In the genomic region with DNA sequence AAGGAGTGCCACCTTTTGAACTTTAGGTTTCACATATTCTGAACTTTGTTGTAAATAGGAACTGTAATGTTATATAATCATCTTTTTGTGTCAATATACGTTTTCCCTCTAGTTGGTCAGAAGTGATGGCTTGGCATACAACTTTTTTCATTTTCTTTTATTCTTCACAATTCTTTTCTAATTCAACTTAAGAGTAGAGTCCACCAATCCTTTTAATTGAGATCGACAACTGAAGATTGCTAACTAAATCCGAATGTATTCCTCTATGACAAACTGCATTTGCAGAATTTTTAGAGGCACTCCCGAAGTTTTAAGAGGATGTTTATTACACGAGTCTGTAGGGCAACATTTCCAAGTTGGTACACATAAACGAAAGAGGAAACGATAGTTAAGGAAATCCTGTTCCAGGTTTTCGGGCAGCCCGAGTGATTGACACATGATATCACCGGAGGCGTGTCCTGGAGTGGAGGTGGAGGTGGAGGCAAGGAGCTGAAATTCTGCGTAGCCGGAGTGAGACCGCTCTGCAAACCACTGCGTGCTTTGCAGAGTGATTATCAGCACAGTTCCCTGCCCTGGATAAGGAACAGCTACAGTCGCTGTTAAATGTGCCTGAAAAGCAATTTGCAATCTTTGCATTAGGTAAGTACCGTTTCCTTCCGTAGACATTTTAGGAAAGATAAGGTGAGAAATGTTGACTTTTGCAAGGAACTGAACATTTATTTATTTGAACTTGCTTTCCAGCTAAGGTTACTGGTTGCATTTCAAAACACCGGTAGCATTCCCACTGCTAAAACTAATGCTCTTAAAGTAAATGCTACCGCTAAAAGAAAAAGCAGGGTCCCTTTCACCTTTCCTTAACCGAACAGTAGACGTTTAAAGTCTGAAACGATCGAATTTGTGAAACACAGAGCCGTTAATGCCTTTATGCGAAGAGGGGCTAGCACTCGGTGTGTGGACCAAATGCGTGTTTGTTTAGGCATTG, we compare ENCODE assay signal across 8 cellular contexts. TPM values are rescaled to one million over a fixed set of nuclear protein-coding genes. Genes with fewer than 3 reads are reported as not detected.
DNase-seq lines count a peak whose midpoint lies in the region; ATAC-seq and TF ChIP-seq lines count a peak whose summit lies in the region.

A gene with protein sequence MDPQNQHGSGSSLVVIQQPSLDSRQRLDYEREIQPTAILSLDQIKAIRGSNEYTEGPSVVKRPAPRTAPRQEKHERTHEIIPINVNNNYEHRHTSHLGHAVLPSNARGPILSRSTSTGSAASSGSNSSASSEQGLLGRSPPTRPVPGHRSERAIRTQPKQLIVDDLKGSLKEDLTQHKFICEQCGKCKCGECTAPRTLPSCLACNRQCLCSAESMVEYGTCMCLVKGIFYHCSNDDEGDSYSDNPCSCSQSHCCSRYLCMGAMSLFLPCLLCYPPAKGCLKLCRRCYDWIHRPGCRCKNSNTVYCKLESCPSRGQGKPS (plus strand): TSS at position 502 of the 982 bp plus-strand sequence. CDS start 4,797 bp downstream, outside the sequence.

- peak within 1 kb of the TSS; percentile 90 for H3K27ac Mint-ChIP-seq in activated CD4-positive, alpha-beta T cell treated with anti-CD3 and anti-CD28 coated beads for 36 hours

- H3K4me1 Mint-ChIP-seq in activated CD4-positive, alpha-beta T cell treated with anti-CD3 and anti-CD28 coated beads for 36 hours, result peaks cover 24% of the 10 kb centered on the region

- H3K36me3 ChIP-seq in kidney epithelial cell (ENCODE audit: control insufficient read depth, insufficient read depth, low read length), result no peaks in the 10 kb centered on the region

- H3K27me3 ChIP-seq in kidney epithelial cell (ENCODE audit: control insufficient read depth, insufficient read depth, low read length), result no peaks in the 10 kb centered on the region

- H3K4me3 ChIP-seq in AG09309 (ENCODE audit: control insufficient read depth, low read depth, low read length), result peak within 1 kb of the TSS; percentile 55
- peak within 1 kb of the TSS; percentile 58 for H3K4me3 ChIP-seq in kidney epithelial cell (ENCODE audit: low read depth, low read length)

- POLR2A ChIA-PET in activated CD4-positive, alpha-beta T cell treated with anti-CD3 and anti-CD28 coated beads for 36 hours (lab: Charles Lee), result interaction anchor here (0.6 to 1.8 kb wide), 3 partner anchors 23 to 1711 kb away, joined by 3 to 5 read pairs (median 4); no protein-coding TSS in a partner anchor

- intact Hi-C loops in activated CD4-positive, alpha-beta T cell treated with anti-CD3 and anti-CD28 coated beads for 36 hours (cut with DNase I, micrococcal nuclease), result loop anchor here (1.0 to 10.0 kb wide), 14 partner anchors 47 to 1699 kb away; a partner anchor contains a TSS

- peaks cover 35% of the 10 kb centered on the region for H3K36me3 Mint-ChIP-seq in activated CD4-positive, alpha-beta T cell treated with anti-CD3 and anti-CD28 coated beads for 36 hours (ENCODE audit: low read depth)

- H3K27ac ChIP-seq in cingulate gyrus (ENCODE audit: low read depth, low read length), result peak within 1 kb of the TSS; percentile 76

- TF ChIP-seq CTCF in AG09309 (IDR thresholded peaks at IDR 0.05; ENCODE audit: control insufficient read depth, insufficient read depth, low read depth, low read length, missing control alignments) (no peak), kidney epithelial cell (IDR thresholded peaks at IDR 0.05; ENCODE audit: insufficient read depth, low read length, poor library complexity, severe bottlenecking) (no peak)

- peaks cover 5% of the 10 kb centered on the region for H3K27me3 Mint-ChIP-seq in activated CD4-positive, alpha-beta T cell treated with anti-CD3 and anti-CD28 coated beads for 36 hours

- H3K4me3 Mint-ChIP-seq in activated CD4-positive, alpha-beta T cell treated with anti-CD3 and anti-CD28 coated beads for 36 hours, result peak within 1 kb of the TSS; percentile 81

- CTCF ChIA-PET in activated CD4-positive, alpha-beta T cell treated with anti-CD3 and anti-CD28 coated beads for 36 hours (lab: Charles Lee), result interaction anchor here (0.7 to 2.6 kb wide), 6 partner anchors 9 to 168 kb away, joined by 3 to 11 read pairs (median 4); no protein-coding TSS in a partner anchor

- ATAC-seq in GM19043 (IDR thresholded peaks at IDR 0.05; ENCODE audit: low read depth, unreplicated experiment) (peak; percentile 41), HG03432 (IDR thresholded peaks at IDR 0.05; ENCODE audit: unreplicated experiment) (peak; percentile 50)
- peak; percentile 63 for ATAC-seq in activated CD4-positive, alpha-beta T cell treated with anti-CD3 and anti-CD28 coated beads for 36 hours

- DNase-seq in AG09309 (ENCODE audit: low read depth) (no peak), NCI-H510A treated with DMSO at 0.1 percent for 48 hours (lab: John Stamatoyannopoulos, UW) (peak; percentile 76), kidney epithelial cell (ENCODE audit: low read depth) (peak; percentile 63)
- DNase-seq in activated CD4-positive, alpha-beta T cell treated with anti-CD3 and anti-CD28 coated beads for 36 hours, result peak; percentile 90
- DNase-seq in stimulated activated CD4-positive, alpha-beta T cell treated with anti-CD3 and anti-CD28 coated beads, Interleukin-15, amount 100 ng/mL, for 1 hour (ENCODE audit: low read depth in 1 of 2, low spot score in 1 of 2), result peak; percentile 30 to 45

- H3K9me3 Mint-ChIP-seq in activated CD4-positive, alpha-beta T cell treated with anti-CD3 and anti-CD28 coated beads for 36 hours (ENCODE audit: low read depth), result no peaks in the 10 kb centered on the region

RNA-seq across cellular contexts. Expression of the gene that starts here (rescaled TPM):
- 10 to 100 TPM; 51.2 to 52.0 TPM for total RNA-seq in activated CD4-positive, alpha-beta T cell treated with anti-CD3 and anti-CD28 coated beads for 36 hours
- total RNA-seq in kidney epithelial cell, result 4.8 and 9.1 TPM in 2 replicates
